Comparison of ENCODE assay signal across 30 cellular contexts in the genomic region with DNA sequence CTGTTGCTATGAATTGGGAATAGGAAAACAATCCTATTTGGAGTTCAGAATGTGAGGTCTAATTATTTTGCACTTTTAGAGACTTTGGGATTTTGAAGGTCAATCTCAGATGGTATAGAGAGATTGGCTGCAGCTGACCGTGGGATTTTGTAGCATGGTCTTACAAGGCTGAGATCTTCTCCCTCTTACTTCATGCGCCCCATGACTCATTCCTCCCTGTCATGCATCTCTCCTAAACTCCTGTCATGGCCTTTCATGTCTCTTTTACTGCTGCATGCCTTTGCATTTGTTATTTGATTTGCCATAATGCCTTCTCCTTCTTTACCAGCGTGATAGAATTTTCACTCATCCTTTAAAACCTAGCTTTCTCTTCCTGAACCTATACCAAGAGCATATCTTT.
DNase-seq lines count a peak whose midpoint lies in the region; ATAC-seq, FAIRE-seq and TF ChIP-seq lines count a peak whose summit lies in the region.
"Had no signal": no experiment of that assay in that cellular context is flagged by ENCODE, and none has a peak within 500 bp of the region (broad histone marks: within the 10 kb centered on the region; RNA-seq: fewer than 3 reads in every experiment).

No MANE protein-coding gene starts in this region.

- no peak for FAIRE-seq in HepG2 (lab: Jason Lieb, UNC)
- FAIRE-seq: A549, keratinocyte had no signal

- H3K27ac ChIP-seq in KMS-11 (no peak overlapping the region), foreskin keratinocyte (no peak overlapping the region), HepG2 (ENCODE audit: extremely low read length, insufficient read depth, low read length) (no peak overlapping the region)
- H3K27ac ChIP-seq in CD8-positive, alpha-beta T cell (ENCODE audit: low read depth, low read length): no peak overlapping the region
- H3K27ac ChIP-seq: A549, gastroesophageal sphincter, ovary had no signal

- no peaks in the 10 kb centered on the region for H3K36me3 ChIP-seq in KMS-11 (ENCODE audit: insufficient read depth)
- no peaks in the 10 kb centered on the region for H3K36me3 ChIP-seq in HepG2 (replicated peaks in 1 of 2; ENCODE audit: control insufficient read depth in 1 of 2, insufficient read depth in 2 of 2, low read length in 2 of 2)
- no peaks in the 10 kb centered on the region for H3K36me3 ChIP-seq in CD8-positive, alpha-beta T cell (ENCODE audit: insufficient read depth, low read length)
- H3K36me3 ChIP-seq: BE2C, ovary had no signal

- no peaks in the 10 kb centered on the region for H4K20me1 ChIP-seq in KMS-11 (ENCODE audit: insufficient read depth)
- no peaks in the 10 kb centered on the region for H4K20me1 ChIP-seq in HepG2 (ENCODE audit: insufficient read depth, low read length)

- H3K9me3 ChIP-seq in HepG2 (ENCODE audit: low read length): no peaks in the 10 kb centered on the region
- no peaks in the 10 kb centered on the region for H3K9me3 ChIP-seq in CD8-positive, alpha-beta T cell (ENCODE audit: low read length)
- H3K9me3 ChIP-seq: A549, BE2C, gastroesophageal sphincter, mucosa of descending colon, ovary had no signal

- peaks cover 26% of the 10 kb centered on the region for H3K36me3 Mint-ChIP-seq in CD8-positive, alpha-beta T cell

- no peaks in the 10 kb centered on the region for H3K9me3 Mint-ChIP-seq in CD8-positive, alpha-beta T cell
- H3K9me3 Mint-ChIP-seq: activated CD4-positive, alpha-beta memory T cell treated with anti-CD3 and anti-CD28 coated beads, Interleukin-2, amount 10 ng/mL, durations not matched to agents 7 days and 5 days; activated naive CD8-positive, alpha-beta T cell treated with anti-CD3 and anti-CD28 coated beads for 36 hours; activated T-helper 2 cell treated with anti-CD3 and anti-CD28 coated beads, Interferon-gamma antibody, Interleukin-2, Interleukin-4, amounts not matched to agents 10 μg/mL and 5 μg/mL and 100 μg/mL, durations not matched to agents 14 hours and 24 hours and 36 hours; nephron progenitor cell; stimulated activated memory B cell treated with anti-CD40 and anti-IgM and Interleukin-4, amounts not matched to agents 10 μg/mL and 1 μg/mL and 100 μg/mL, for 72 hours; T-helper 2 cell treated with Interferon-gamma antibody and Interleukin-4, amounts not matched to agents 5 μg/mL and 100 μg/mL, for 36 hours had no signal

- no peak overlapping the region for H3K9ac ChIP-seq in KMS-11
- H3K9ac ChIP-seq in HepG2 (ENCODE audit: insufficient read depth, low read depth, low read length): no peak overlapping the region

- 81% methylated on average over 3 of the region's 3 CpGs for WGBS in HepG2 (ENCODE audit: low lambda C conversion rate)

- CTCF ChIA-PET in HepG2 (lab: Yijun Ruan, JAX; ENCODE audit: low intra/inter-chr PET ratio, low total read pairs): no interaction called here
- CTCF ChIA-PET in CD8-positive, alpha-beta T cell (lab: Charles Lee): interaction anchor here (0.9 kb wide), 1 partner anchor 20 kb away, joined by 4 read pairs; no protein-coding TSS in a partner anchor

- no peak for TF ChIP-seq POLR2A in HepG2 (IDR thresholded peaks at IDR 0.05; ENCODE audit: insufficient read depth in 1 of 2, low read depth in 2 of 2, low read length in 2 of 2)

- H3K4me2 ChIP-seq in KMS-11: peak overlapping the region; percentile 40
- H3K4me2 ChIP-seq in HepG2 (ENCODE audit: low read depth, low read length): no peak overlapping the region
- H3K4me2 ChIP-seq: A549 had no signal

- DNase-seq in EH (ENCODE audit: low read depth) (peak; percentile 48), amniotic epithelial cell (ENCODE audit: low read depth) (peak; percentile 28), foreskin keratinocyte (no peak), HepG2 (ENCODE audit: low spot score) (no peak), NCI-H128 (lab: John Stamatoyannopoulos, UW; ENCODE audit: unreplicated experiment) (no peak)
- no peak for DNase-seq in CD8-positive, alpha-beta T cell
- DNase-seq: activated CD4-positive, alpha-beta memory T cell treated with anti-CD3 and anti-CD28 coated beads, Interleukin-2, amount 10 ng/mL, durations not matched to agents 7 days and 5 days; activated CD4-positive, CD25-positive, alpha-beta regulatory T cell; activated naive CD8-positive, alpha-beta T cell treated with anti-CD3 and anti-CD28 coated beads for 36 hours; BE2C; DMS53; hypothalamus; KBM-7; mucosa of descending colon; NCI-H1105; NCI-H2081; NCI-H82; nephron progenitor cell; ovary; right cardiac atrium; stimulated activated CD4-positive, alpha-beta T cell treated with anti-CD3 and anti-CD28 coated beads, Interleukin-4, amount 100 ng/mL, for 1 hour had no signal

- TF ChIP-seq RAD21 in HepG2 (CRISPR knock-in tag; IDR thresholded peaks at IDR 0.05): no peak

- peak; percentile 48 for ATAC-seq in foreskin keratinocyte
- no peak for ATAC-seq in GM19035 (IDR thresholded peaks at IDR 0.05; ENCODE audit: unreplicated experiment)
- ATAC-seq in HepG2: no peak
- ATAC-seq in CD8-positive, alpha-beta T cell: no peak
- ATAC-seq: A549; gastroesophageal sphincter; mucosa of descending colon; right cardiac atrium; Right ventricle myocardium inferior; stimulated activated memory B cell treated with anti-CD40 and anti-IgM and Interleukin-4, amounts not matched to agents 10 μg/mL and 1 μg/mL and 100 μg/mL, for 72 hours had no signal

- H3K4me1 Mint-ChIP-seq in CD8-positive, alpha-beta T cell (ENCODE audit: low read depth): peaks cover 9% of the 10 kb centered on the region
- H3K4me1 Mint-ChIP-seq: nephron progenitor cell; stimulated activated memory B cell treated with anti-CD40 and anti-IgM and Interleukin-4, amounts not matched to agents 10 μg/mL and 1 μg/mL and 100 μg/mL, for 72 hours had no signal

- H3K4me3 ChIP-seq in KMS-11 (IDR thresholded peaks at IDR 0.05; ENCODE audit: insufficient read depth, low read depth, low read length): no peak overlapping the region
- no peak overlapping the region for H3K4me3 ChIP-seq in HepG2 (replicated peaks in 1 of 3; ENCODE audit: insufficient read depth in 1 of 3, low read depth in 2 of 3, low read length in 3 of 3)
- H3K4me3 ChIP-seq in CD8-positive, alpha-beta T cell (ENCODE audit: low read depth, low read length): no peak overlapping the region
- H3K4me3 ChIP-seq: A549, gastroesophageal sphincter, mucosa of descending colon, ovary had no signal

- no peak overlapping the region for H3K27ac Mint-ChIP-seq in CD8-positive, alpha-beta T cell
- H3K27ac Mint-ChIP-seq: activated CD4-positive, alpha-beta memory T cell treated with anti-CD3 and anti-CD28 coated beads, Interleukin-2, amount 10 ng/mL, durations not matched to agents 7 days and 5 days; activated naive CD8-positive, alpha-beta T cell treated with anti-CD3 and anti-CD28 coated beads for 36 hours; activated T-helper 2 cell treated with anti-CD3 and anti-CD28 coated beads, Interferon-gamma antibody, Interleukin-2, Interleukin-4, amounts not matched to agents 10 μg/mL and 5 μg/mL and 100 μg/mL, durations not matched to agents 14 hours and 24 hours and 36 hours; nephron progenitor cell; stimulated activated memory B cell treated with anti-CD40 and anti-IgM and Interleukin-4, amounts not matched to agents 10 μg/mL and 1 μg/mL and 100 μg/mL, for 72 hours; T-helper 2 cell treated with Interferon-gamma antibody and Interleukin-4, amounts not matched to agents 5 μg/mL and 100 μg/mL, for 36 hours had no signal

- H3K4me1 ChIP-seq in KMS-11 (ENCODE audit: low read depth, poor library complexity, severe bottlenecking) (peaks cover 26% of the 10 kb centered on the region), foreskin keratinocyte (no peaks in the 10 kb centered on the region), HepG2 (ENCODE audit: insufficient read depth, low read length) (peaks cover 9% of the 10 kb centered on the region; the same call in 1 of the 2 replicates)
- no peaks in the 10 kb centered on the region for H3K4me1 ChIP-seq in CD8-positive, alpha-beta T cell (ENCODE audit: insufficient read depth, low read length)
- H3K4me1 ChIP-seq: A549, BE2C had no signal

- in situ Hi-C loops in HepG2 (cut with HindIII; ENCODE audit: extremely low pct_ligation_motif_present, low pct_unique_long_range_greater_than_20kb): no loop called here

- no peak overlapping the region for H3K4me3 Mint-ChIP-seq in CD8-positive, alpha-beta T cell
- H3K4me3 Mint-ChIP-seq: activated CD4-positive, alpha-beta memory T cell treated with anti-CD3 and anti-CD28 coated beads, Interleukin-2, amount 10 ng/mL, durations not matched to agents 7 days and 5 days; activated naive CD8-positive, alpha-beta T cell treated with anti-CD3 and anti-CD28 coated beads for 36 hours; nephron progenitor cell; stimulated activated memory B cell treated with anti-CD40 and anti-IgM and Interleukin-4, amounts not matched to agents 10 μg/mL and 1 μg/mL and 100 μg/mL, for 72 hours; T-helper 2 cell treated with Interferon-gamma antibody and Interleukin-4, amounts not matched to agents 5 μg/mL and 100 μg/mL, for 36 hours had no signal

- intact Hi-C loops in HepG2 (cut with micrococcal nuclease; ENCODE audit: unreplicated experiment): no loop called here
- intact Hi-C loops in CD8-positive, alpha-beta T cell (cut with DNase I, micrococcal nuclease): no loop called here

- TF ChIP-seq EP300 in HepG2 (IDR thresholded peaks at IDR 0.05; ENCODE audit: low read depth in 2 of 2, low read length in 2 of 2): no peak
- TF ChIP-seq EP300 in HepG2 (CRISPR knock-in tag; IDR thresholded peaks at IDR 0.05; ENCODE audit: borderline replicate concordance): no peak

- H2AFZ ChIP-seq in KMS-11 (ENCODE audit: low read depth): no peak overlapping the region
- H2AFZ ChIP-seq in HepG2 (ENCODE audit: low read length): no peak overlapping the region

- no peaks in the 10 kb centered on the region for H3K79me2 ChIP-seq in KMS-11 (ENCODE audit: insufficient read depth, low read depth)
- H3K79me2 ChIP-seq in HepG2 (ENCODE audit: insufficient read depth, low read length): no peaks in the 10 kb centered on the region

- TF ChIP-seq CTCF in KMS-11 (conservative IDR thresholded peaks at IDR 0.05; ENCODE audit: low read depth, low read length): no peak
- no peak for TF ChIP-seq CTCF in foreskin keratinocyte (conservative IDR thresholded peaks at IDR 0.05)
- no peak for TF ChIP-seq CTCF in HepG2 (CRISPR knock-in tag; IDR thresholded peaks at IDR 0.05)
- no peak for TF ChIP-seq CTCF in CD8-positive, alpha-beta T cell (IDR thresholded peaks at IDR 0.05)

- no peaks in the 10 kb centered on the region for H3K27me3 Mint-ChIP-seq in CD8-positive, alpha-beta T cell (ENCODE audit: low read depth)
- H3K27me3 Mint-ChIP-seq: activated CD4-positive, alpha-beta memory T cell treated with anti-CD3 and anti-CD28 coated beads, Interleukin-2, amount 10 ng/mL, durations not matched to agents 7 days and 5 days; activated naive CD8-positive, alpha-beta T cell treated with anti-CD3 and anti-CD28 coated beads for 36 hours; stimulated activated memory B cell treated with anti-CD40 and anti-IgM and Interleukin-4, amounts not matched to agents 10 μg/mL and 1 μg/mL and 100 μg/mL, for 72 hours had no signal

- no TSS peak for BruUV-seq in HepG2 (replicated peaks; lab: Mats Ljungman, UMichigan)

- POLR2A ChIA-PET in HepG2 (lab: Yijun Ruan, JAX): no interaction called here
- POLR2A ChIA-PET in CD8-positive, alpha-beta T cell (lab: Charles Lee): interaction anchor here (0.9 kb wide), 1 partner anchor 16 kb away, joined by 3 read pairs; no protein-coding TSS in a partner anchor

- H3K27me3 ChIP-seq in KMS-11 (ENCODE audit: insufficient read depth, low read depth) (no peaks in the 10 kb centered on the region), foreskin keratinocyte (no peaks in the 10 kb centered on the region), HepG2 (ENCODE audit: control insufficient read depth in 1 of 2, insufficient read depth in 2 of 2, low read length in 2 of 2) (no peaks in the 10 kb centered on the region)
- H3K27me3 ChIP-seq in CD8-positive, alpha-beta T cell (ENCODE audit: insufficient read depth, low read length): no peaks in the 10 kb centered on the region
- H3K27me3 ChIP-seq: BE2C, gastroesophageal sphincter, ovary had no signal

Comparison
In these comparisons a context has a peak if more than half of its experiments do, and no peak if none do; other contexts are left out.
1. DNase-seq: peak in EH (single experiment) and amniotic epithelial cell (single experiment); none in foreskin keratinocyte (0 of 2), HepG2 (single experiment), CD8-positive, alpha-beta T cell (0 of 7) and NCI-H128 (single experiment).